In the genomic region with DNA sequence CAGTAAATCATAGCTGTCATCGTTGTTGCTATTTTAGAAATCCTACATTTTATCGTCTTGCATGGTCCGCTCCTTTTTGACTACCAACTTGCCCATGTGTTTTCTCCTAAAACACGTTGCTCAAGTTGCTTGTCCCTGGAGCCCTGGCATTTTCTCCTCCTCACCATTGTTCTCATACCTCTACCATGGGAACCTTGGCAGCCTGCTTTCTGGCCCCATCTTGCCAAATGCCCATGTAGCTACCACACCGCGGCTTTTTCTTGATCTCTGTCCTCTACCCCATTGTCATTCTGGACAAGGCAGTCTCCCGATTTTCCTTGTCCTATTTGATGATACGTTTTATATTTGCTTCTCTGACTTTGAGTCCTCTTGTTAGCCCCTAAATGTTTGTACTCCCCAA, we compare ENCODE assay signal across 23 cellular contexts. TPM values are rescaled to one million over a fixed set of nuclear protein-coding genes. Genes with fewer than 3 reads are reported as not detected.
DNase-seq lines count a peak whose midpoint lies in the region; ATAC-seq and TF ChIP-seq lines count a peak whose summit lies in the region.
"Had no signal": no experiment of that assay in that cellular context is flagged by ENCODE, and none has a peak within 500 bp of the region (broad histone marks: within the 10 kb centered on the region; RNA-seq: fewer than 3 reads in every experiment).

No MANE protein-coding gene starts in this region.

- peaks cover 0 to 16% of the 10 kb centered on the region in 2 donors for H3K4me1 ChIP-seq in naive thymus-derived CD4-positive, alpha-beta T cell (ENCODE audit: control insufficient read depth in 2 of 2, insufficient read depth in 2 of 2, low read length in 2 of 2)
- H3K4me1 ChIP-seq in thyroid gland, result peaks cover 45 to 68% of the 10 kb centered on the region in 2 donors
- H3K4me1 ChIP-seq in right lobe of liver, result peaks cover 0 to 20% (median 5%) of the 10 kb centered on the region in 4 donors
- H3K4me1 ChIP-seq: SJSA1 had no signal

- TF ChIP-seq CTCF in WTC11 (IDR thresholded peaks at IDR 0.05) (no peak), thyroid gland (IDR thresholded peaks at IDR 0.05) (no peak), right lobe of liver (IDR thresholded peaks at IDR 0.05) (no peak)

- CTCF ChIA-PET in WTC11 (lab: Charles Lee), result interaction anchor here (0.6 to 1.4 kb wide), 4 partner anchors 31 to 548 kb away, joined by 3 to 5 read pairs (median 4); no protein-coding TSS in a partner anchor
- CTCF ChIA-PET in naive thymus-derived CD4-positive, alpha-beta T cell (lab: Charles Lee), result interaction anchor here (0.9 to 1.6 kb wide), 2 partner anchors 80 to 199 kb away, joined by 4 read pairs; no protein-coding TSS in a partner anchor

- H3K4me1 Mint-ChIP-seq in activated CD4-positive, alpha-beta T cell treated with anti-CD3 and anti-CD28 coated beads, Interleukin-2, amount 10 ng/mL, durations not matched to agents 24 days and 14 days, result peaks cover 40% of the 10 kb centered on the region
- peaks cover 69% of the 10 kb centered on the region for H3K4me1 Mint-ChIP-seq in WTC11
- H3K4me1 Mint-ChIP-seq in naive thymus-derived CD4-positive, alpha-beta T cell, result peaks cover 43 to 90% (median 88%) of the 10 kb centered on the region in 7 donors

- peaks cover 71% of the 10 kb centered on the region for H3K36me3 Mint-ChIP-seq in activated CD4-positive, alpha-beta T cell treated with anti-CD3 and anti-CD28 coated beads, Interleukin-2, amount 10 ng/mL, durations not matched to agents 24 days and 14 days (ENCODE audit: low read depth)
- H3K36me3 Mint-ChIP-seq in WTC11, result peaks cover 20% of the 10 kb centered on the region
- H3K36me3 Mint-ChIP-seq in naive thymus-derived CD4-positive, alpha-beta T cell, result peaks cover 0 to 58% (median 35%) of the 10 kb centered on the region in 5 donors

- H3K9me3 ChIP-seq in naive thymus-derived CD4-positive, alpha-beta T cell (ENCODE audit: control insufficient read depth in 2 of 3, low read length in 3 of 3), result no peaks in the 10 kb centered on the region
- H3K9me3 ChIP-seq in thyroid gland (no peaks in the 10 kb centered on the region), right lobe of liver (no peaks in the 10 kb centered on the region)
- H3K9me3 ChIP-seq: BLaER1 treated with 17β-estradiol and CSF1 and Interleukin-3, amounts not matched to agents 10 nM and 100 nM; MG63; SJSA1 had no signal

- DNase-seq in activated CD4-positive, alpha-beta T cell treated with anti-CD3 and anti-CD28 coated beads, Interleukin-2, amount 10 ng/mL, durations not matched to agents 24 days and 14 days, result no peak
- no peak for DNase-seq in activated CD4-positive, alpha-beta T cell treated with anti-CD3 and anti-CD28 coated beads for 1 hour
- DNase-seq in WTC11 (ENCODE audit: low spot score) (no peak), thyroid gland (no peak), GM19240 (ENCODE audit: insufficient read length, low spot score) (no peak), right lobe of liver (no peak), NAMALWA (ENCODE audit: low spot score) (no peak)
- no peak for DNase-seq in naive thymus-derived CD4-positive, alpha-beta T cell
- DNase-seq: 8988T, DMS79, H7, HFFc6, Kasumi-1, MG63, NCI-H1092, NCI-H1436, NCI-H187 treated with DMSO at 0.1 percent for 48 hours, NCI-H2107, NCI-H446 treated with DMSO at 0.1 percent for 48 hours, NCI-H526 treated with DMSO at 0.1 percent for 48 hours had no signal

- H3K27ac Mint-ChIP-seq in activated CD4-positive, alpha-beta T cell treated with anti-CD3 and anti-CD28 coated beads, Interleukin-2, amount 10 ng/mL, durations not matched to agents 24 days and 14 days, result peak overlapping the region; percentile 23
- 0 out of 2 replicates have a peak overlapping the region, but pooled peaks have one; percentile 35 for H3K27ac Mint-ChIP-seq in WTC11
- peak overlapping the region in 7 of 9 donors; percentile 11 to 82 (median 48) for H3K27ac Mint-ChIP-seq in naive thymus-derived CD4-positive, alpha-beta T cell
- H3K27ac Mint-ChIP-seq: HFFc6 had no signal

- H3K27me3 Mint-ChIP-seq in activated CD4-positive, alpha-beta T cell treated with anti-CD3 and anti-CD28 coated beads, Interleukin-2, amount 10 ng/mL, durations not matched to agents 24 days and 14 days, result no peaks in the 10 kb centered on the region
- H3K27me3 Mint-ChIP-seq in WTC11 (ENCODE audit: low read depth), result no peaks in the 10 kb centered on the region
- H3K27me3 Mint-ChIP-seq in naive thymus-derived CD4-positive, alpha-beta T cell, result no peaks in the 10 kb centered on the region

- H3K4me3 Mint-ChIP-seq in activated CD4-positive, alpha-beta T cell treated with anti-CD3 and anti-CD28 coated beads, Interleukin-2, amount 10 ng/mL, durations not matched to agents 24 days and 14 days, result no peak overlapping the region
- H3K4me3 Mint-ChIP-seq in WTC11, result no peak overlapping the region
- H3K4me3 Mint-ChIP-seq in naive thymus-derived CD4-positive, alpha-beta T cell, result no peak overlapping the region
- H3K4me3 Mint-ChIP-seq: HFFc6 had no signal

- ATAC-seq in WTC11 (no peak), right lobe of liver (no peak)
- no peak for ATAC-seq in naive thymus-derived CD4-positive, alpha-beta T cell
- ATAC-seq: Right ventricle myocardium inferior had no signal

- H3K9me3 Mint-ChIP-seq in activated CD4-positive, alpha-beta T cell treated with anti-CD3 and anti-CD28 coated beads, Interleukin-2, amount 10 ng/mL, durations not matched to agents 24 days and 14 days, result peaks cover 16% of the 10 kb centered on the region
- peaks cover 10% of the 10 kb centered on the region for H3K9me3 Mint-ChIP-seq in WTC11
- peaks cover 0 to 11% (median 0%) of the 10 kb centered on the region in 11 donors for H3K9me3 Mint-ChIP-seq in naive thymus-derived CD4-positive, alpha-beta T cell
- H3K9me3 Mint-ChIP-seq: HFFc6 had no signal

- TF ChIP-seq POLR2A in thyroid gland (IDR thresholded peaks at IDR 0.05) (no peak), right lobe of liver (IDR thresholded peaks at IDR 0.05) (no peak)

- no peaks in the 10 kb centered on the region for H3K27me3 ChIP-seq in naive thymus-derived CD4-positive, alpha-beta T cell (ENCODE audit: control insufficient read depth in 2 of 2, insufficient read depth in 2 of 2, low read length in 2 of 2)
- H3K27me3 ChIP-seq in thyroid gland, result no peaks in the 10 kb centered on the region
- no peaks in the 10 kb centered on the region for H3K27me3 ChIP-seq in right lobe of liver
- H3K27me3 ChIP-seq: BLaER1 treated with 17β-estradiol and CSF1 and Interleukin-3, amounts not matched to agents 10 nM and 100 nM; MG63; SJSA1 had no signal

- POLR2A ChIA-PET in WTC11 (lab: Charles Lee), result interaction anchor here (0.6 kb wide), 2 partner anchors 88 to 175 kb away, joined by 3 to 4 read pairs; no protein-coding TSS in a partner anchor
- POLR2A ChIA-PET in naive thymus-derived CD4-positive, alpha-beta T cell (lab: Charles Lee), result no interaction called here

- 92 to 94% methylated on average over 8 of the region's 8 CpGs for WGBS in thyroid gland, 2 donors
- 94% methylated on average over 8 of the region's 8 CpGs for WGBS in right lobe of liver (ENCODE audit: insufficient coverage, low coverage, low lambda C conversion rate, missing lambda C conversion rate)

- H3K36me3 ChIP-seq in naive thymus-derived CD4-positive, alpha-beta T cell (ENCODE audit: control insufficient read depth in 2 of 3, insufficient read depth in 3 of 3, low read length in 3 of 3), result peaks cover 0 to 8% (median 0%) of the 10 kb centered on the region in 3 experiments
- H3K36me3 ChIP-seq in thyroid gland (peaks cover 2 to 6% of the 10 kb centered on the region in 2 donors), right lobe of liver (peaks cover 0 to 7% (median 0%) of the 10 kb centered on the region in 4 donors)

- no peak overlapping the region for H3K27ac ChIP-seq in naive thymus-derived CD4-positive, alpha-beta T cell (ENCODE audit: low read depth, low read length)
- H3K27ac ChIP-seq in thyroid gland, result peak overlapping the region in 2 of 3 donors; percentile 22 to 25
- no peak overlapping the region for H3K27ac ChIP-seq in right lobe of liver
- H3K27ac ChIP-seq: BLaER1 treated with 17β-estradiol and CSF1 and Interleukin-3, amounts not matched to agents 10 nM and 100 nM; SJSA1 had no signal

- intact Hi-C loops in activated CD4-positive, alpha-beta T cell treated with anti-CD3 and anti-CD28 coated beads, Interleukin-2, amount 10 ng/mL, durations not matched to agents 24 days and 14 days (cut with micrococcal nuclease), result no loop called here
- intact Hi-C loops in naive thymus-derived CD4-positive, alpha-beta T cell (cut with micrococcal nuclease), result no loop called here
- intact Hi-C loops in thyroid gland (cut with DNase I) (no loop called here), right lobe of liver (cut with DNase I) (no loop called here)

- no peak overlapping the region for H3K4me3 ChIP-seq in naive thymus-derived CD4-positive, alpha-beta T cell (ENCODE audit: low read length)
- H3K4me3 ChIP-seq in thyroid gland (replicated peaks in 1 of 3), result no peak overlapping the region
- H3K4me3 ChIP-seq in right lobe of liver, result no peak overlapping the region
- H3K4me3 ChIP-seq: BLaER1 treated with 17β-estradiol and CSF1 and Interleukin-3, amounts not matched to agents 10 nM and 100 nM; MG63; SJSA1 had no signal

TF ChIP-seq in WTC11, 78 proteins besides CTCF, POLR2A, EP300 and RAD21 (continues in another document):
- no peak for TF ChIP-seq SP1 (CRISPR knock-in tag; conservative IDR thresholded peaks at IDR 0.05)

RNA-seq across cellular contexts. Expression of a gene that starts 50.2 kb away (rescaled TPM):
- total RNA-seq in activated CD4-positive, alpha-beta T cell treated with anti-CD3 and anti-CD28 coated beads, Interleukin-2, amount 10 ng/mL, durations not matched to agents 24 days and 14 days, result 151 and 154 TPM in 2 replicates
- total RNA-seq in WTC11 (2021) (109 to 133 TPM (median 111 TPM) in 3 replicates), thyroid gland (100 to 1,000 TPM in 1 of 4 donors, 10 to 100 TPM in 3; 64.9 to 104 (median 75.9) TPM), right lobe of liver (10 to 100 TPM; 16.0 to 30.0 (median 24.5) TPM)
- 10 to 100 TPM; 25.5 to 92.7 (median 87.9) TPM for total RNA-seq in naive thymus-derived CD4-positive, alpha-beta T cell
- polyA plus RNA-seq in naive thymus-derived CD4-positive, alpha-beta T cell, result 100 to 1,000 TPM; 183 to 193 TPM

RNA-seq across cellular contexts. Expression of a gene that starts 50.2 kb away (rescaled TPM):
- total RNA-seq in activated CD4-positive, alpha-beta T cell treated with anti-CD3 and anti-CD28 coated beads, Interleukin-2, amount 10 ng/mL, durations not matched to agents 24 days and 14 days, result 52.8 and 55.4 TPM in 2 replicates
- total RNA-seq in WTC11 (2021), result 14.8 to 18.0 TPM (median 17.8 TPM) in 3 replicates
- total RNA-seq in naive thymus-derived CD4-positive, alpha-beta T cell, result 10 to 100 TPM in 3 of 5 experiments, 1 to 10 TPM in 2; 8.8 to 45.5 (median 34.0) TPM
- polyA plus RNA-seq in naive thymus-derived CD4-positive, alpha-beta T cell, result 1 to 10 TPM; 1.8 to 2.1 TPM
- total RNA-seq in thyroid gland, result 100 to 1,000 TPM; 125 to 171 (median 161) TPM
- total RNA-seq in right lobe of liver, result 10 to 100 TPM in 3 of 6 experiments, 1 to 10 TPM in 3; 8.0 to 12.7 (median 10.1) TPM

Comparison
In these comparisons a context has a peak if more than half of its experiments do, and no peak if none do; other contexts are left out.
1. H3K27ac ChIP-seq: peak in thyroid gland (2 of 3); none in naive thymus-derived CD4-positive, alpha-beta T cell (single experiment) and right lobe of liver (0 of 3).
2. Peak in every context shown above with its lines, with median percentiles within 50 percentile points of each other: H3K27ac Mint-ChIP-seq.